In the genomic region with DNA sequence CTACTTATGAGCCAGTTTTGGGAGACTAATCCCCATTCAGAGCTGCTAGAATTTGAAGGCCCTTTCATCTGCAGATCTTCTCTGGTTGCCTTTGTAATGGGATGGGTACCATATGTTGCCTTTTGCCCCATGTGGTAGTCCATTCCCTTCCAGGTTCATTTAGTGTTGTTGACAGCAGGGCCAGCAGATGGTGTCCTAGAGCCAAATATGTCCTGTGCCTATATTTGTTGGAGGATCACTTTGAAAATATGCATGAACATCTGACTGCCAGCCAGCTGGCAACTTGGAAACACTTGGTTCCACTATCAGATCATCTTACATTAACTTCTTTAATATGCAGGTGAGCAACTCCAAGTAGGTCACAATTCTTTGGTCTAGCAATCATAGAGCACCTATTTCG, we compare ENCODE assay signal across 8 cellular contexts. TPM values are rescaled to one million over a fixed set of nuclear protein-coding genes. Genes with fewer than 3 reads are reported as not detected.
DNase-seq lines count a peak whose midpoint lies in the region; ATAC-seq and TF ChIP-seq lines count a peak whose summit lies in the region.

No MANE protein-coding gene starts in this region.

- CTCF ChIA-PET in MCF 10A (lab: Yijun Ruan, JAX) = interaction anchor here (0.6 to 5.3 kb wide), 36 partner anchors 9 to 1881 kb away, joined by 3 to 189 read pairs (median 4); partner anchors contain the start of gene BMP3

- no peaks in the 10 kb centered on the region for H3K9me3 ChIP-seq in T-helper 17 cell (ENCODE audit: control insufficient read depth, low read length, poor library complexity, severe bottlenecking)

- no peaks in the 10 kb centered on the region for H3K36me3 ChIP-seq in kidney epithelial cell (ENCODE audit: control insufficient read depth, insufficient read depth, low read length)

- H3K36me3 Mint-ChIP-seq in T-helper 17 cell (ENCODE audit: low read depth) (peaks cover 2% of the 10 kb centered on the region), MCF 10A (ENCODE audit: insufficient read depth, unreplicated experiment) (no peaks in the 10 kb centered on the region)

- H3K4me1 Mint-ChIP-seq in T-helper 17 cell (peaks cover 3% of the 10 kb centered on the region), MCF 10A (ENCODE audit: insufficient read depth, unreplicated experiment) (peaks cover 5% of the 10 kb centered on the region)

- no TSS peak for BruUV-seq in MCF 10A (replicated peaks; lab: Mats Ljungman, UMichigan)

- no peak overlapping the region for H3K4me3 ChIP-seq in HFF-Myc (replicated peaks; ENCODE audit: low read depth, low read length)
- H3K4me3 ChIP-seq in kidney epithelial cell (ENCODE audit: low read depth, low read length) = no peak overlapping the region

- no peaks in the 10 kb centered on the region for H3K27me3 ChIP-seq in kidney epithelial cell (ENCODE audit: control insufficient read depth, insufficient read depth, low read length)

- peak; percentile 80 for ATAC-seq in T-helper 17 cell

- H3K27ac Mint-ChIP-seq in T-helper 17 cell (no peak overlapping the region), MCF 10A (ENCODE audit: low read depth, unreplicated experiment) (no peak overlapping the region)

- TF ChIP-seq CTCF in GM12872 (IDR thresholded peaks at IDR 0.05; ENCODE audit: insufficient read depth, low read depth, low read length) (peak; percentile 75), HFF-Myc (IDR thresholded peaks at IDR 0.05; ENCODE audit: low read depth, low read length, missing control alignments) (peak; percentile 70), MCF 10A (IDR thresholded peaks at IDR 0.05; ENCODE audit: unreplicated experiment) (peak; percentile 67), kidney epithelial cell (IDR thresholded peaks at IDR 0.05; ENCODE audit: insufficient read depth, low read length, poor library complexity, severe bottlenecking) (peak; percentile 73)

- intact Hi-C loops in MCF 10A (cut with micrococcal nuclease) = loop anchor here (1.0 to 10.0 kb wide), 5 partner anchors 253 to 986 kb away; no protein-coding TSS in a partner anchor

- H3K27me3 Mint-ChIP-seq in T-helper 17 cell (peaks cover 15% of the 10 kb centered on the region), MCF 10A (ENCODE audit: insufficient read depth, unreplicated experiment) (no peaks in the 10 kb centered on the region)

- POLR2A ChIA-PET in MCF 10A (lab: Yijun Ruan, JAX) = interaction anchor here (0.8 to 1.9 kb wide), 3 partner anchors 621 to 656 kb away, joined by 3 to 6 read pairs (median 4); no protein-coding TSS in a partner anchor

- H3K4me3 Mint-ChIP-seq in T-helper 17 cell = no peak overlapping the region
- H3K4me3 Mint-ChIP-seq in MCF 10A (ENCODE audit: unreplicated experiment) = no peak overlapping the region

- no peaks in the 10 kb centered on the region for H3K9me3 Mint-ChIP-seq in MCF 10A (ENCODE audit: unreplicated experiment)

- DNase-seq in HFF-Myc (ENCODE audit: extremely low read depth, low read depth) (peak; percentile 60), NCI-H146 (lab: John Stamatoyannopoulos, UW) (peak; percentile 69), T-helper 17 cell (peak in 2 of 3 donors; percentile 21 to 43), MCF 10A (ENCODE audit: unreplicated experiment) (peak; percentile 71), kidney epithelial cell (ENCODE audit: low read depth) (peak; percentile 16), GF-D8 (lab: John Stamatoyannopoulos, UW) (no peak)
- DNase-seq in stimulated activated CD4-positive, alpha-beta T cell treated with anti-CD3 and anti-CD28 coated beads, TNF-alpha, amount 100 ng/mL, for 1 hour (ENCODE audit: low read depth in 3 of 3, low spot score in 1 of 3) = peak in 2 of 3 donors; percentile 11 to 31

RNA-seq across cellular contexts. Expression of gene CFAP299, which starts 30.4 kb away (rescaled TPM):
- total RNA-seq in T-helper 17 cell (not detected), MCF 10A (2022) (0.33 TPM in 1 of 2 replicates, not detected in the other), kidney epithelial cell (not detected in 2 replicates)
